34 cellular contexts compared by ENCODE assay signal in genomic region chr2:215052810-215053209, GRCh38.
"Had no signal": no experiment of that assay in that cellular context is flagged by ENCODE, and none has a peak within 500 bp of the region (broad histone marks: within the 10 kb centered on the region; RNA-seq: fewer than 3 reads in every experiment).

No MANE protein-coding gene starts in this region.

- H3K9me3 ChIP-seq: adrenal gland, body of pancreas, breast epithelium had no signal

- H3K4me3 ChIP-seq: adrenal gland, body of pancreas, breast epithelium had no signal

- H3K27me3 ChIP-seq: adrenal gland, body of pancreas, brain microvascular endothelial cell, breast epithelium had no signal

- H3K27ac ChIP-seq: adrenal gland, body of pancreas, brain microvascular endothelial cell, breast epithelium, VCaP had no signal

- ATAC-seq: activated CD8-positive, alpha-beta T cell treated with anti-CD3 and anti-CD28 coated beads for 36 hours; activated naive CD4-positive, alpha-beta T cell treated with anti-CD3 and anti-CD28 coated beads, Interleukin-2, amount 50 U/mL, for 72 hours; activated T-cell treated with anti-CD3 and anti-CD28 coated beads, Interleukin-2, amount 50 U/mL, for 4 hours; activated T-cell treated with anti-CD3 and anti-CD28 coated beads, Interleukin-2, amount 50 U/mL, for 72 hours; activated T-helper 17 cell treated with anti-CD3 and anti-CD28 coated beads, Interleukin-2, amount 50 U/mL, for 72 hours; body of pancreas had no signal

- FAIRE-seq: astrocyte, TTC549 had no signal

- DNase-seq: activated B cell treated with CpG ODN at 0.5 μM for 24 hours; activated CD4-positive, alpha-beta memory T cell treated with anti-CD3 and anti-CD28 coated beads for 36 hours; activated CD4-positive, alpha-beta T cell treated with anti-CD3 and anti-CD28 coated beads for 4 hours; activated CD4-positive, alpha-beta T cell treated with anti-CD3 and anti-CD28 coated beads, Interleukin-2, amount 10 ng/mL, durations not matched to agents 24 days and 14 days; activated CD4-positive, alpha-beta T cell treated with anti-CD3 and anti-CD28 coated beads, Interleukin-2, amount 50 U/mL, for 1 hour; activated CD4-positive, alpha-beta T cell treated with anti-CD3 and anti-CD28 coated beads, Interleukin-2, amount 50 U/mL, for 4 hours; activated CD4-positive, CD25-positive, alpha-beta regulatory T cell treated with anti-CD3 and anti-CD28 coated beads, Interleukin-2, amount 50 U/mL, for 72 hours; activated CD8-positive, alpha-beta memory T cell treated with anti-CD3 and anti-CD28 coated beads, Interleukin-2, amount 50 U/mL, for 4 hours; activated CD8-positive, alpha-beta T cell treated with anti-CD3 and anti-CD28 coated beads for 36 hours; activated effector memory CD4-positive, alpha-beta T cell treated with anti-CD3 and anti-CD28 coated beads, Interleukin-2, amount 50 U/mL, for 16 hours; activated gamma-delta T cell treated with Interleukin-2 at 50 U/mL for 16 hours; activated naive CD4-positive, alpha-beta T cell; activated naive CD4-positive, alpha-beta T cell treated with anti-CD3 and anti-CD28 coated beads for 36 hours; activated naive CD4-positive, alpha-beta T cell treated with anti-CD3 and anti-CD28 coated beads, Interleukin-2, amount 50 U/mL, for 16 hours; activated naive CD8-positive, alpha-beta T cell treated with anti-CD3 and anti-CD28 coated beads for 36 hours; activated T-cell treated with anti-CD3 and anti-CD28 coated beads for 4 hours; activated T-cell treated with anti-CD3 and anti-CD28 coated beads, Interleukin-2, amount 50 U/mL, for 1 hour; activated T-cell treated with anti-CD3 and anti-CD28 coated beads, Interleukin-2, amount 50 U/mL, for 4 hours; activated T-cell treated with anti-CD3 and anti-CD28 coated beads, Interleukin-2, amount 50 U/mL, for 72 hours; adrenal gland; amniotic stem cell; aorta; body of pancreas; brain microvascular endothelial cell; central memory CD4-positive, alpha-beta T cell; T-helper 1 cell; T-helper 2 cell; T-helper 9 cell had no signal

- H3K36me3 ChIP-seq: adrenal gland, brain microvascular endothelial cell, breast epithelium had no signal

- H3K4me1 ChIP-seq: adrenal gland, body of pancreas, breast epithelium had no signal
